In genomic region chr16:272633-273546, GRCh38 we compare ENCODE assay signal across 19 cellular contexts. TPM values are rescaled to one million over a fixed set of nuclear protein-coding genes. Genes with fewer than 3 reads are reported as not detected.
DNase-seq lines count a peak whose midpoint lies in the region; ATAC-seq, FAIRE-seq and TF ChIP-seq lines count a peak whose summit lies in the region.
"Had no signal": no experiment of that assay in that cellular context is flagged by ENCODE, and none has a peak within 500 bp of the region (broad histone marks: within the 10 kb centered on the region; RNA-seq: fewer than 3 reads in every experiment).

No MANE protein-coding gene starts in this region.

- intact Hi-C loops in K562 (cut with micrococcal nuclease): no loop called here

- TF ChIP-seq POLR2A in K562 (conservative IDR thresholded peaks at IDR 0.05): no peak

- no peak overlapping the region for H3K4me3 ChIP-seq in KMS-11 (IDR thresholded peaks at IDR 0.05; ENCODE audit: insufficient read depth, low read depth, low read length)
- no peak overlapping the region for H3K4me3 ChIP-seq in K562
- no peak overlapping the region for H3K4me3 ChIP-seq in osteoblast (ENCODE audit: insufficient read depth, low read length)

- H3K9me1 ChIP-seq in K562 (ENCODE audit: control insufficient read depth, insufficient read depth, low read length): no peaks in the 10 kb centered on the region

- POLR2A ChIA-PET in K562 (lab: Yijun Ruan, JAX): interaction anchor here (0.6 to 1.3 kb wide), 2 partner anchors 9 to 102 kb away, joined by 3 read pairs; no protein-coding TSS in a partner anchor

- no peak for TF ChIP-seq RAD21 in K562 (CRISPR knock-in tag; conservative IDR thresholded peaks at IDR 0.05 in 1 of 2, IDR thresholded peaks at IDR 0.05 in 1 of 2)

- H3K9ac ChIP-seq in KMS-11 (no peak overlapping the region), K562 (ENCODE audit: insufficient read depth in 1 of 2, low read depth in 2 of 2, low read length in 2 of 2) (peak overlapping the region in 1 of 2 experiments; percentile 71; a peak in 2 of 4 replicates)

- H3K36me3 ChIP-seq in KMS-11 (ENCODE audit: insufficient read depth) (no peaks in the 10 kb centered on the region), K562 (ENCODE audit: control insufficient read depth, insufficient read depth, low read length) (no peaks in the 10 kb centered on the region), osteoblast (ENCODE audit: insufficient read depth, low read length) (no peaks in the 10 kb centered on the region)

- CTCF ChIA-PET in K562 (lab: Yijun Ruan, JAX; ENCODE audit: low intra/inter-chr PET ratio): no interaction called here

- no peak for TF ChIP-seq EP300 in K562 (IDR thresholded peaks at IDR 0.05; ENCODE audit: low read length)

- no TSS peak for BruUV-seq in K562 (replicated peaks; lab: Mats Ljungman, UMichigan)

- H3K9me3 ChIP-seq in K562 (replicated peaks; ENCODE audit: control insufficient read depth, insufficient read depth, low read depth, low read length) (no peaks in the 10 kb centered on the region), osteoblast (ENCODE audit: low read depth, low read length) (no peaks in the 10 kb centered on the region)

- ATAC-seq in K562 (peak; percentile 54), HG03097 (IDR thresholded peaks at IDR 0.05; ENCODE audit: low FRiP score, unreplicated experiment) (no peak)

- peak overlapping the region; percentile 54 for H3K4me2 ChIP-seq in KMS-11
- H3K4me2 ChIP-seq in K562 (ENCODE audit: insufficient read depth, low read length): peak overlapping the region; percentile 32; the same call in 1 of the 2 replicates
- H3K4me2 ChIP-seq in osteoblast (ENCODE audit: insufficient read depth, low read length): no peak overlapping the region

- H3K27ac ChIP-seq in KMS-11: no peak overlapping the region
- H3K27ac ChIP-seq in K562 (ENCODE audit: extremely low read depth, low read depth, low read length): no peak overlapping the region
- H3K27ac ChIP-seq in osteoblast (ENCODE audit: low read depth, low read length): no peak overlapping the region
- H3K27ac ChIP-seq: 22Rv1 had no signal

- peak; percentile 15 for FAIRE-seq in K562 (lab: Jason Lieb, UNC)
- FAIRE-seq: GM19239, RCC 7860 had no signal

- in situ Hi-C loops in K562 (cut with MboI): no loop called here

- H2AFZ ChIP-seq in KMS-11 (ENCODE audit: low read depth) (peak overlapping the region; percentile 47; the same call in 1 of the 2 replicates), K562 (ENCODE audit: low read depth, low read length) (0 out of 2 replicates have a peak overlapping the region, but pooled peaks have one; percentile 45), osteoblast (ENCODE audit: low read length) (no peak overlapping the region)

- peaks cover 3% of the 10 kb centered on the region for H3K4me1 ChIP-seq in KMS-11 (ENCODE audit: low read depth, poor library complexity, severe bottlenecking)
- H3K4me1 ChIP-seq in K562 (replicated peaks in 1 of 2; ENCODE audit: control insufficient read depth in 2 of 2, insufficient read depth in 2 of 2, low read length in 2 of 2): peaks cover 0 to 78% of the 10 kb centered on the region in 2 experiments; a peak in 2 of 5 replicates
- no peaks in the 10 kb centered on the region for H3K4me1 ChIP-seq in osteoblast (ENCODE audit: insufficient read depth, low read length)

- H3K79me2 ChIP-seq in KMS-11 (ENCODE audit: insufficient read depth, low read depth) (no peaks in the 10 kb centered on the region), K562 (ENCODE audit: control insufficient read depth, insufficient read depth, low read length) (no peaks in the 10 kb centered on the region), osteoblast (ENCODE audit: insufficient read depth, low read length) (no peaks in the 10 kb centered on the region)

- DNase-seq in DMS53 (lab: John Stamatoyannopoulos, UW) (peak; percentile 59), DMS53 treated with DMSO at 0.1 percent for 48 hours (lab: John Stamatoyannopoulos, UW; ENCODE audit: unreplicated experiment) (no peak), K562 (ENCODE audit: extremely low read depth in 1 of 4, low spot score in 3 of 4) (peak in 1 of 4 experiments; percentile 49), osteoblast (ENCODE audit: insufficient read length, low spot score, missing footprints) (peak; percentile 82), NCI-H2107 (lab: John Stamatoyannopoulos, UW) (no peak), globus pallidus (ENCODE audit: low spot score) (no peak)
- DNase-seq: COR-L47, GF-D8, GOT3, KBM-7, NCI-H1417, NCI-H187, SIG-M5 had no signal

- no peaks in the 10 kb centered on the region for H4K20me1 ChIP-seq in KMS-11 (ENCODE audit: insufficient read depth)
- H4K20me1 ChIP-seq in K562 (replicated peaks; ENCODE audit: control insufficient read depth, insufficient read depth, low read length): 0 out of 2 replicates have a peak, but pooled peaks cover 2% of the 10 kb centered on the region
- H4K20me1 ChIP-seq in osteoblast (ENCODE audit: insufficient read depth, low read length): no peaks in the 10 kb centered on the region

- 32% methylated on average over 27 of the region's 36 CpGs for WGBS in K562 (ENCODE audit: insufficient coverage, low coverage, missing lambda C conversion rate)

- TF ChIP-seq CTCF in KMS-11 (conservative IDR thresholded peaks at IDR 0.05; ENCODE audit: low read depth, low read length): no peak
- TF ChIP-seq CTCF in K562 (IDR thresholded peaks at IDR 0.05 in 2 of 3, conservative IDR thresholded peaks at IDR 0.05 in 1 of 3; ENCODE audit: insufficient read depth in 2 of 3, low read depth in 1 of 3, low read length in 3 of 3): peak; percentile 13 to 34 (median 15); a peak in 2 of 6 replicates
- no peak for TF ChIP-seq CTCF in osteoblast (IDR thresholded peaks at IDR 0.05; ENCODE audit: extremely low read depth, low read depth, low read length)

- H3K27me3 ChIP-seq in KMS-11 (ENCODE audit: insufficient read depth, low read depth) (peaks cover 38% of the 10 kb centered on the region; the same call in 1 of the 2 replicates), K562 (ENCODE audit: control insufficient read depth in 2 of 2, insufficient read depth in 2 of 2, low read length in 2 of 2) (no peaks in the 10 kb centered on the region; a peak in 1 of 5 replicates), osteoblast (ENCODE audit: insufficient read depth, low read length) (peaks cover 18% of the 10 kb centered on the region)

RNA-seq across cellular contexts. Expression of gene RGS11, which starts 2.9 kb away (rescaled TPM):
- total RNA-seq in K562 (2011; cell fraction: chromatin; rRNA removed; ENCODE audit: low replicate concordance): 0.07 TPM in 1 of 2 replicates, not detected in the other
- total RNA-seq in K562 (2011; cell fraction: nucleolus; rRNA removed): not detected in 2 replicates
- not detected in 2 replicates for total RNA-seq in K562 (2011; cell fraction: nucleoplasm; rRNA removed)
- total RNA-seq in K562 (2014; rRNA removed) (not detected in 2 replicates), K562 (2014; rRNA removed; fragmentation: Illumina TruSeq; extraction: Trizol) (not detected in 2 replicates), K562 (2015; rRNA removed; fragmentation: Illumina TruSeq; extraction: Trizol) (not detected in 2 replicates), K562 (2021) (not detected in 2 replicates), osteoblast (0.36 and 0.59 TPM in 2 replicates)
- polyA plus RNA-seq in K562 (2011; rRNA removed) (not detected in 2 replicates), K562 (2014; fragmentation: Illumina TruSeq; extraction: Trizol) (not detected in 2 replicates), K562 (2014; fragmentation: Nextera tagmentation; extraction: Ambion mirVana) (not detected), K562 (2014; rRNA removed) (not detected in 2 replicates)
- polyA plus RNA-seq in K562 (2011; cell fraction: cytosol; rRNA removed): not detected in 2 replicates
- not detected in 2 replicates for polyA plus RNA-seq in K562 (2011; cell fraction: nucleus; rRNA removed)
- not detected in 2 replicates for polyA plus RNA-seq in K562 (2012)
- polyA minus RNA-seq in K562 (2011; rRNA and poly(A)+ RNA removed): not detected in 2 replicates
- not detected in 2 replicates for polyA minus RNA-seq in K562 (2011; cell fraction: cytosol; rRNA and poly(A)+ RNA removed)
- polyA minus RNA-seq in K562 (2011; cell fraction: nucleus; rRNA and poly(A)+ RNA removed): not detected in 2 replicates

RNA-seq across cellular contexts. Expression of gene ARHGDIG, which starts 7.5 kb away (rescaled TPM):
- 2.2 and 9.2 TPM in 2 replicates for total RNA-seq in K562 (2011; cell fraction: chromatin; rRNA removed; ENCODE audit: low replicate concordance)
- total RNA-seq in K562 (2011; cell fraction: nucleolus; rRNA removed): 6.4 and 8.8 TPM in 2 replicates
- 4.1 and 5.6 TPM in 2 replicates for total RNA-seq in K562 (2011; cell fraction: nucleoplasm; rRNA removed)
- total RNA-seq in K562 (2014; rRNA removed): 0.64 and 2.2 TPM in 2 replicates
- total RNA-seq in K562 (2014; rRNA removed; fragmentation: Illumina TruSeq; extraction: Trizol): 0.36 and 0.41 TPM in 2 replicates
- 0.19 and 0.40 TPM in 2 replicates for total RNA-seq in K562 (2015; rRNA removed; fragmentation: Illumina TruSeq; extraction: Trizol)
- 0.69 and 1.6 TPM in 2 replicates for total RNA-seq in K562 (2021)
- 2.0 and 2.5 TPM in 2 replicates for polyA plus RNA-seq in K562 (2011; rRNA removed)
- polyA plus RNA-seq in K562 (2011; cell fraction: cytosol; rRNA removed): 3.0 and 6.0 TPM in 2 replicates
- 9.6 and 15.6 TPM in 2 replicates for polyA plus RNA-seq in K562 (2011; cell fraction: nucleus; rRNA removed)
- polyA plus RNA-seq in K562 (2012): 0.71 and 0.74 TPM in 2 replicates
- 0.37 and 0.84 TPM in 2 replicates for polyA plus RNA-seq in K562 (2014; fragmentation: Illumina TruSeq; extraction: Trizol)
- not detected for polyA plus RNA-seq in K562 (2014; fragmentation: Nextera tagmentation; extraction: Ambion mirVana)
- 0.86 and 1.8 TPM in 2 replicates for polyA plus RNA-seq in K562 (2014; rRNA removed)
- 0.18 and 0.46 TPM in 2 replicates for polyA minus RNA-seq in K562 (2011; rRNA and poly(A)+ RNA removed)
- polyA minus RNA-seq in K562 (2011; cell fraction: cytosol; rRNA and poly(A)+ RNA removed): 0.95 and 1.5 TPM in 2 replicates
- polyA minus RNA-seq in K562 (2011; cell fraction: nucleus; rRNA and poly(A)+ RNA removed): 0.78 and 1.6 TPM in 2 replicates
- total RNA-seq in osteoblast: not detected in 2 replicates
- polyA plus RNA-seq: AG04450 had no signal

RNA-seq across cellular contexts. Expression of gene PDIA2, which starts 10.1 kb away (rescaled TPM):
- total RNA-seq in K562 (2011; cell fraction: chromatin; rRNA removed; ENCODE audit: low replicate concordance): 5.5 and 10.4 TPM in 2 replicates
- 5.5 and 6.5 TPM in 2 replicates for total RNA-seq in K562 (2011; cell fraction: nucleolus; rRNA removed)
- 4.2 and 4.3 TPM in 2 replicates for total RNA-seq in K562 (2011; cell fraction: nucleoplasm; rRNA removed)
- 0.20 and 0.23 TPM in 2 replicates for total RNA-seq in K562 (2014; rRNA removed)
- total RNA-seq in K562 (2014; rRNA removed; fragmentation: Illumina TruSeq; extraction: Trizol): not detected in 2 replicates
- not detected in 2 replicates for total RNA-seq in K562 (2015; rRNA removed; fragmentation: Illumina TruSeq; extraction: Trizol)
- total RNA-seq in K562 (2021): 0.58 and 0.67 TPM in 2 replicates
- 0.92 and 1.0 TPM in 2 replicates for polyA plus RNA-seq in K562 (2011; rRNA removed)
- polyA plus RNA-seq in K562 (2011; cell fraction: cytosol; rRNA removed): 0.19 and 0.66 TPM in 2 replicates
- polyA plus RNA-seq in K562 (2011; cell fraction: nucleus; rRNA removed): 9.1 and 13.2 TPM in 2 replicates
- 0.17 and 0.33 TPM in 2 replicates for polyA plus RNA-seq in K562 (2012)
- 0.13 and 0.19 TPM in 2 replicates for polyA plus RNA-seq in K562 (2014; fragmentation: Illumina TruSeq; extraction: Trizol)
- polyA plus RNA-seq in K562 (2014; fragmentation: Nextera tagmentation; extraction: Ambion mirVana): not detected
- polyA plus RNA-seq in K562 (2014; rRNA removed): 0.18 and 0.23 TPM in 2 replicates
- 0.15 TPM in 1 of 2 replicates, not detected in the other for polyA minus RNA-seq in K562 (2011; rRNA and poly(A)+ RNA removed)
- not detected in 2 replicates for polyA minus RNA-seq in K562 (2011; cell fraction: cytosol; rRNA and poly(A)+ RNA removed)
- polyA minus RNA-seq in K562 (2011; cell fraction: nucleus; rRNA and poly(A)+ RNA removed): 0.81 and 1.2 TPM in 2 replicates
- not detected in 2 replicates for total RNA-seq in osteoblast

RNA-seq across cellular contexts. Expression of gene FAM234A, which starts 38.3 kb away (rescaled TPM):
- 46.9 and 106 TPM in 2 replicates for total RNA-seq in K562 (2011; cell fraction: chromatin; rRNA removed; ENCODE audit: low replicate concordance)
- 85.9 and 102 TPM in 2 replicates for total RNA-seq in K562 (2011; cell fraction: nucleolus; rRNA removed)
- 71.8 and 74.9 TPM in 2 replicates for total RNA-seq in K562 (2011; cell fraction: nucleoplasm; rRNA removed)
- 19.5 and 19.6 TPM in 2 replicates for total RNA-seq in K562 (2014; rRNA removed)
- 11.7 and 12.0 TPM in 2 replicates for total RNA-seq in K562 (2014; rRNA removed; fragmentation: Illumina TruSeq; extraction: Trizol)
- 15.0 and 15.3 TPM in 2 replicates for total RNA-seq in K562 (2015; rRNA removed; fragmentation: Illumina TruSeq; extraction: Trizol)
- total RNA-seq in K562 (2021): 46.5 and 47.9 TPM in 2 replicates
- polyA plus RNA-seq in K562 (2011; rRNA removed): 14.7 and 27.7 TPM in 2 replicates
- 19.6 and 35.6 TPM in 2 replicates for polyA plus RNA-seq in K562 (2011; cell fraction: cytosol; rRNA removed)
- polyA plus RNA-seq in K562 (2011; cell fraction: nucleus; rRNA removed): 51.2 and 61.8 TPM in 2 replicates
- polyA plus RNA-seq in K562 (2012): 72.8 and 78.0 TPM in 2 replicates
- 23.6 and 37.8 TPM in 2 replicates for polyA plus RNA-seq in K562 (2014; fragmentation: Illumina TruSeq; extraction: Trizol)
- 1 to 10 TPM; 1.0 to 1.6 TPM for polyA plus RNA-seq in K562 (2014; fragmentation: Nextera tagmentation; extraction: Ambion mirVana)
- polyA plus RNA-seq in K562 (2014; rRNA removed): 25.8 and 33.9 TPM in 2 replicates
- 8.6 and 9.1 TPM in 2 replicates for polyA minus RNA-seq in K562 (2011; rRNA and poly(A)+ RNA removed)
- 21.1 and 25.8 TPM in 2 replicates for polyA minus RNA-seq in K562 (2011; cell fraction: cytosol; rRNA and poly(A)+ RNA removed)
- 17.0 and 21.4 TPM in 2 replicates for polyA minus RNA-seq in K562 (2011; cell fraction: nucleus; rRNA and poly(A)+ RNA removed)
- 86.0 and 113 TPM in 2 replicates for total RNA-seq in osteoblast

RNA-seq across cellular contexts. Expression of gene LUC7L, which starts 43.6 kb away (rescaled TPM):
- 467 and 776 TPM in 2 replicates for total RNA-seq in K562 (2011; cell fraction: chromatin; rRNA removed; ENCODE audit: low replicate concordance)
- total RNA-seq in K562 (2011; cell fraction: nucleolus; rRNA removed): 285 and 302 TPM in 2 replicates
- 502 and 604 TPM in 2 replicates for total RNA-seq in K562 (2011; cell fraction: nucleoplasm; rRNA removed)
- 78.8 and 80.9 TPM in 2 replicates for total RNA-seq in K562 (2014; rRNA removed)
- total RNA-seq in K562 (2014; rRNA removed; fragmentation: Illumina TruSeq; extraction: Trizol): 42.2 and 52.6 TPM in 2 replicates
- 65.9 and 66.1 TPM in 2 replicates for total RNA-seq in K562 (2015; rRNA removed; fragmentation: Illumina TruSeq; extraction: Trizol)
- total RNA-seq in K562 (2021): 73.7 and 75.8 TPM in 2 replicates
- polyA plus RNA-seq in K562 (2011; rRNA removed): 59.5 and 73.0 TPM in 2 replicates
- polyA plus RNA-seq in K562 (2011; cell fraction: cytosol; rRNA removed): 25.2 and 40.6 TPM in 2 replicates
- 326 and 402 TPM in 2 replicates for polyA plus RNA-seq in K562 (2011; cell fraction: nucleus; rRNA removed)
- polyA plus RNA-seq in K562 (2012): 48.8 and 69.8 TPM in 2 replicates
- 40.1 and 40.7 TPM in 2 replicates for polyA plus RNA-seq in K562 (2014; fragmentation: Illumina TruSeq; extraction: Trizol)
- 1 to 10 TPM; 1.7 to 5.4 TPM for polyA plus RNA-seq in K562 (2014; fragmentation: Nextera tagmentation; extraction: Ambion mirVana)
- 93.3 and 106 TPM in 2 replicates for polyA plus RNA-seq in K562 (2014; rRNA removed)
- 45.7 and 59.3 TPM in 2 replicates for polyA minus RNA-seq in K562 (2011; rRNA and poly(A)+ RNA removed)
- 25.7 and 26.1 TPM in 2 replicates for polyA minus RNA-seq in K562 (2011; cell fraction: cytosol; rRNA and poly(A)+ RNA removed)
- polyA minus RNA-seq in K562 (2011; cell fraction: nucleus; rRNA and poly(A)+ RNA removed): 134 and 199 TPM in 2 replicates
- total RNA-seq in osteoblast: 44.8 and 46.0 TPM in 2 replicates

Comparison
In these comparisons a context has a peak if more than half of its experiments do, and no peak if none do; other contexts are left out.
1. DNase-seq: peak in DMS53 (single experiment) and osteoblast (single experiment); none in DMS53 treated with DMSO at 0.1 percent for 48 hours (single experiment), NCI-H2107 (single experiment) and globus pallidus (single experiment).
2. CTCF ChIP-seq: peak in K562 (3 of 3); none in KMS-11 (single experiment) and osteoblast (single experiment).